ENCODE assay signal across 1 cellular context in the genomic region with DNA sequence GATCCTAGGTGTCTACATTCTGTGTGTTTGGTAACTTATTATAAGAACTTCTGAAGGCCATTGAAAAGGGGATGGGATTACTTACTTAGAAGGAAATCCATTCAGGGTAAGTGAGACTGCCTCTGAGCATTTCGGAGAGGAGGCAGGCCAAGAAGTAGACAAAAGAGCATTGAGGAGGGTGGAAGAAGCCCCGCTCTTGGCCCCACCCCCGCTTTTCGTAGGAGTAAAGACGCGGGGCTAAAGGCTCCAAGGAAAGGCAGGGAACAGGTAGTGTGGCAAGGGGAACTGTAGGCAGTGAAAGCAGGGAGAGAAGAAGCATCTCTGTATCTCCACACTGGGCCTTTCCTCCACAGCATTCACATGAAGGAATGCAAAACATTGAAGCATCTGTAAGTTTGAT.
TF ChIP-seq lines count a peak whose summit lies in the region.

No MANE protein-coding gene starts in this region.

TF ChIP-seq in GM23338, 12 proteins besides CTCF, POLR2A, EP300 and RAD21 (continued from another document):
- TF ChIP-seq, protein P1, sequence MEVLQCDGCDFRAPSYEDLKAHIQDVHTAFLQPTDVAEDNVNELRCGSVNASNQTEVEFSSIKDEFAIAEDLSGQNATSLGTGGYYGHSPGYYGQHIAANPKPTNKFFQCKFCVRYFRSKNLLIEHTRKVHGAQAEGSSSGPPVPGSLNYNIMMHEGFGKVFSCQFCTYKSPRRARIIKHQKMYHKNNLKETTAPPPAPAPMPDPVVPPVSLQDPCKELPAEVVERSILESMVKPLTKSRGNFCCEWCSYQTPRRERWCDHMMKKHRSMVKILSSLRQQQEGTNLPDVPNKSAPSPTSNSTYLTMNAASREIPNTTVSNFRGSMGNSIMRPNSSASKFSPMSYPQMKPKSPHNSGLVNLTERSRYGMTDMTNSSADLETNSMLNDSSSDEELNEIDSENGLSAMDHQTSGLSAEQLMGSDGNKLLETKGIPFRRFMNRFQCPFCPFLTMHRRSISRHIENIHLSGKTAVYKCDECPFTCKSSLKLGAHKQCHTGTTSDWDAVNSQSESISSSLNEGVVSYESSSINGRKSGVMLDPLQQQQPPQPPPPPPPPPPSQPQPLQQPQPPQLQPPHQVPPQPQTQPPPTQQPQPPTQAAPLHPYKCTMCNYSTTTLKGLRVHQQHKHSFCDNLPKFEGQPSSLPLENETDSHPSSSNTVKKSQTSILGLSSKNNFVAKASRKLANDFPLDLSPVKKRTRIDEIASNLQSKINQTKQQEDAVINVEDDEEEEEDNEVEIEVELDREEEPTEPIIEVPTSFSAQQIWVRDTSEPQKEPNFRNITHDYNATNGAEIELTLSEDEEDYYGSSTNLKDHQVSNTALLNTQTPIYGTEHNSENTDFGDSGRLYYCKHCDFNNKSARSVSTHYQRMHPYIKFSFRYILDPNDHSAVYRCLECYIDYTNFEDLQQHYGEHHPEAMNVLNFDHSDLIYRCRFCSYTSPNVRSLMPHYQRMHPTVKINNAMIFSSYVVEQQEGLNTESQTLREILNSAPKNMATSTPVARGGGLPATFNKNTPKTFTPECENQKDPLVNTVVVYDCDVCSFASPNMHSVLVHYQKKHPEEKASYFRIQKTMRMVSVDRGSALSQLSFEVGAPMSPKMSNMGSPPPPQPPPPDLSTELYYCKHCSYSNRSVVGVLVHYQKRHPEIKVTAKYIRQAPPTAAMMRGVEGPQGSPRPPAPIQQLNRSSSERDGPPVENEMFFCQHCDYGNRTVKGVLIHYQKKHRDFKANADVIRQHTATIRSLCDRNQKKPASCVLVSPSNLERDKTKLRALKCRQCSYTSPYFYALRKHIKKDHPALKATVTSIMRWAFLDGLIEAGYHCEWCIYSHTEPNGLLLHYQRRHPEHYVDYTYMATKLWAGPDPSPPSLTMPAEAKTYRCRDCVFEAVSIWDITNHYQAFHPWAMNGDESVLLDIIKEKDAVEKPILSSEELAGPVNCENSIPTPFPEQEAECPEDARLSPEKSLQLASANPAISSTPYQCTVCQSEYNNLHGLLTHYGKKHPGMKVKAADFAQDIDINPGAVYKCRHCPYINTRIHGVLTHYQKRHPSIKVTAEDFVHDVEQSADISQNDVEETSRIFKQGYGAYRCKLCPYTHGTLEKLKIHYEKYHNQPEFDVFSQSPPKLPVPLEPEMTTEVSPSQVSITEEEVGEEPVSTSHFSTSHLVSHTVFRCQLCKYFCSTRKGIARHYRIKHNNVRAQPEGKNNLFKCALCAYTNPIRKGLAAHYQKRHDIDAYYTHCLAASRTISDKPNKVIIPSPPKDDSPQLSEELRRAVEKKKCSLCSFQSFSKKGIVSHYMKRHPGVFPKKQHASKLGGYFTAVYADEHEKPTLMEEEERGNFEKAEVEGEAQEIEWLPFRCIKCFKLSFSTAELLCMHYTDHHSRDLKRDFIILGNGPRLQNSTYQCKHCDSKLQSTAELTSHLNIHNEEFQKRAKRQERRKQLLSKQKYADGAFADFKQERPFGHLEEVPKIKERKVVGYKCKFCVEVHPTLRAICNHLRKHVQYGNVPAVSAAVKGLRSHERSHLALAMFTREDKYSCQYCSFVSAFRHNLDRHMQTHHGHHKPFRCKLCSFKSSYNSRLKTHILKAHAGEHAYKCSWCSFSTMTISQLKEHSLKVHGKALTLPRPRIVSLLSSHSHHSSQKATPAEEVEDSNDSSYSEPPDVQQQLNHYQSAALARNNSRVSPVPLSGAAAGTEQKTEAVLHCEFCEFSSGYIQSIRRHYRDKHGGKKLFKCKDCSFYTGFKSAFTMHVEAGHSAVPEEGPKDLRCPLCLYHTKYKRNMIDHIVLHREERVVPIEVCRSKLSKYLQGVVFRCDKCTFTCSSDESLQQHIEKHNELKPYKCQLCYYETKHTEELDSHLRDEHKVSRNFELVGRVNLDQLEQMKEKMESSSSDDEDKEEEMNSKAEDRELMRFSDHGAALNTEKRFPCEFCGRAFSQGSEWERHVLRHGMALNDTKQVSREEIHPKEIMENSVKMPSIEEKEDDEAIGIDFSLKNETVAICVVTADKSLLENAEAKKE (CRISPR knock-in tag; IDR thresholded peaks at IDR 0.05), result no peak
- TF ChIP-seq, protein P2, sequence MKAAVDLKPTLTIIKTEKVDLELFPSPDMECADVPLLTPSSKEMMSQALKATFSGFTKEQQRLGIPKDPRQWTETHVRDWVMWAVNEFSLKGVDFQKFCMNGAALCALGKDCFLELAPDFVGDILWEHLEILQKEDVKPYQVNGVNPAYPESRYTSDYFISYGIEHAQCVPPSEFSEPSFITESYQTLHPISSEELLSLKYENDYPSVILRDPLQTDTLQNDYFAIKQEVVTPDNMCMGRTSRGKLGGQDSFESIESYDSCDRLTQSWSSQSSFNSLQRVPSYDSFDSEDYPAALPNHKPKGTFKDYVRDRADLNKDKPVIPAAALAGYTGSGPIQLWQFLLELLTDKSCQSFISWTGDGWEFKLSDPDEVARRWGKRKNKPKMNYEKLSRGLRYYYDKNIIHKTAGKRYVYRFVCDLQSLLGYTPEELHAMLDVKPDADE (IDR thresholded peaks at IDR 0.05), result no peak
- TF ChIP-seq EZH2 (IDR thresholded peaks at IDR 0.05; ENCODE audit: low read depth, unreplicated experiment), result no peak
